Comparison of ENCODE assay signal across 9 cellular contexts in genomic region chr14:35384386-35385041, GRCh38. TPM values are rescaled to one million over a fixed set of nuclear protein-coding genes. Genes with fewer than 3 reads are reported as not detected.
DNase-seq lines count a peak whose midpoint lies in the region; ATAC-seq, FAIRE-seq and TF ChIP-seq lines count a peak whose summit lies in the region.
"Had no signal": no experiment of that assay in that cellular context is flagged by ENCODE, and none has a peak within 500 bp of the region (broad histone marks: within the 10 kb centered on the region; RNA-seq: fewer than 3 reads in every experiment).

No MANE protein-coding gene starts in this region.

- no peak overlapping the region for H3K4me3 ChIP-seq in esophagus (ENCODE audit: low read depth in 1 of 2, low read length in 2 of 2)
- no peak overlapping the region for H3K4me3 ChIP-seq in mucosa of descending colon
- H3K4me3 ChIP-seq in transverse colon = no peak overlapping the region

- no peaks in the 10 kb centered on the region for H3K36me3 ChIP-seq in esophagus (ENCODE audit: control insufficient read depth in 2 of 2, insufficient read depth in 2 of 2, low read length in 1 of 2)
- H3K36me3 ChIP-seq in mucosa of descending colon (ENCODE audit: low read depth) = no peaks in the 10 kb centered on the region
- H3K36me3 ChIP-seq in transverse colon = no peaks in the 10 kb centered on the region

- peak; percentile 24 for TF ChIP-seq EP300 in transverse colon (IDR thresholded peaks at IDR 0.05; ENCODE audit: low read depth)

- TF ChIP-seq CTCF in mucosa of descending colon (IDR thresholded peaks at IDR 0.05) (no peak), transverse colon (IDR thresholded peaks at IDR 0.05) (peak in 4 of 5 experiments; percentile 6 to 41 (median 28))

- intact Hi-C loops in mucosa of descending colon (cut with DNase I, micrococcal nuclease) = no loop called here
- intact Hi-C loops in transverse colon (cut with DNase I; ENCODE audit: low total_unique reads) = no loop called here

- no peaks in the 10 kb centered on the region for H3K9me3 ChIP-seq in esophagus (ENCODE audit: control insufficient read depth in 2 of 2, insufficient read depth in 1 of 2, low read depth in 1 of 2, low read length in 1 of 2)
- no peaks in the 10 kb centered on the region for H3K9me3 ChIP-seq in mucosa of descending colon
- no peaks in the 10 kb centered on the region for H3K9me3 ChIP-seq in transverse colon

- ATAC-seq in mucosa of descending colon = peak; percentile 67
- no peak for ATAC-seq in HG02981 (IDR thresholded peaks at IDR 0.05; ENCODE audit: unreplicated experiment)

- DNase-seq in RCC 7860 (ENCODE audit: low spot score) = peak; percentile 70
- peak; percentile 65 to 76 (median 73) for DNase-seq in mucosa of descending colon
- DNase-seq in transverse colon = peak; percentile 65
- no peak for DNase-seq in OCI-M2 (lab: John Stamatoyannopoulos, UW; ENCODE audit: unreplicated experiment)
- no peak for DNase-seq in cerebellar cortex (ENCODE audit: low spot score)
- DNase-seq in NCI-H1105 (lab: John Stamatoyannopoulos, UW) = no peak
- DNase-seq: hippocampal formation had no signal

- H3K27me3 ChIP-seq in esophagus (ENCODE audit: control insufficient read depth in 1 of 2, insufficient read depth in 2 of 2, low read length in 2 of 2) (no peaks in the 10 kb centered on the region), transverse colon (no peaks in the 10 kb centered on the region)

- WGBS in esophagus, 2 donors = 62 to 67% methylated on average over 12 of the region's 12 CpGs
- WGBS in transverse colon (ENCODE audit: low coverage in 1 of 2), 2 donors = 65% methylated on average over 12 of the region's 12 CpGs; no CpG with 5 or more reads in 1 of the 2 donors

- no peak for TF ChIP-seq POLR2A in transverse colon (IDR thresholded peaks at IDR 0.05)

- no peak for FAIRE-seq in RCC 7860 (lab: Jason Lieb, UNC)

- H3K4me1 ChIP-seq in esophagus (ENCODE audit: control insufficient read depth in 2 of 2, insufficient read depth in 2 of 2, low read length in 1 of 2) = peaks cover 13 to 14% of the 10 kb centered on the region in 2 donors
- peaks cover 25% of the 10 kb centered on the region for H3K4me1 ChIP-seq in mucosa of descending colon (ENCODE audit: low read depth)
- peaks cover 26 to 54% (median 42%) of the 10 kb centered on the region in 4 donors for H3K4me1 ChIP-seq in transverse colon

- H3K27ac ChIP-seq in esophagus (ENCODE audit: low read depth in 2 of 2, low read length in 1 of 2) (peak overlapping the region; percentile 79 to 86), transverse colon (peak overlapping the region; percentile 83 to 92 (median 86))

- in situ Hi-C loops in transverse colon (cut with MboI; ENCODE audit: low pct_ligation_motif_present in 1 of 4, low pct_unique_long_range_greater_than_20kb in 1 of 4, low sequenced_read_pairs in 3 of 4) = no loop called here

RNA-seq across cellular contexts. Expression of gene NFKBIA, which starts 20.0 kb away (rescaled TPM):
- polyA plus RNA-seq in esophagus = 100 to 1,000 TPM; 121 to 206 TPM
- total RNA-seq in mucosa of descending colon (100 to 1,000 TPM; 134 to 180 (median 153) TPM), transverse colon (1,000 to 10,000 TPM in 1 of 4 donors, 100 to 1,000 TPM in 3; 362 to 1,916 (median 456) TPM)

Comparison
In these comparisons a context has a peak if more than half of its experiments do, and no peak if none do; other contexts are left out.
1. DNase-seq: peak in RCC 7860 (single experiment), mucosa of descending colon (3 of 3) and transverse colon (single experiment); none in OCI-M2 (single experiment), cerebellar cortex (single experiment) and NCI-H1105 (single experiment).